Comparison of ENCODE assay signal across 1 cellular context in the genomic region with DNA sequence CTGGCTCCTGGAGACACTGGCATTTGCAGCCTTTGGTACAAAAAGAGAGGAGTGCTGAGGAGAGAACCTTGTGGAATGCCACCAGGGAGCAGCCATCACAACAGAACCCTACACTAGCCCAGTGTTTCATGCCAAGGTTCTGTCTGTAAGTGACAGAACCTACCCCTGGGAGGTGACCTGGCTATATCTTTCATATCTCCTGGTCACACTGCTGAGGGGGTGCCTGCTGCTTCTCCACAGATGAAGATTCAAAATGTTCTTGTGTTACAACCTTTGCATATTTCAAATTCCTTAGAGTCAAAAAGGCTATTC.
TF ChIP-seq lines count a peak whose summit lies in the region.

No MANE protein-coding gene starts in this region.

TF ChIP-seq in GM23338, 12 proteins besides CTCF, POLR2A, EP300 and RAD21:
- TF ChIP-seq CREB1 (CRISPR knock-in tag; IDR thresholded peaks at IDR 0.05; ENCODE audit: low read depth) (no peak), JUNB (IDR thresholded peaks at IDR 0.05; ENCODE audit: unreplicated experiment) (no peak), STAT1 (IDR thresholded peaks at IDR 0.05; ENCODE audit: unreplicated experiment) (no peak), NANOG (IDR thresholded peaks at IDR 0.05; ENCODE audit: borderline replicate concordance) (no peak), ZNF114 (CRISPR knock-in tag; IDR thresholded peaks at IDR 0.05) (no peak), ZNF331 (CRISPR knock-in tag; IDR thresholded peaks at IDR 0.05; ENCODE audit: low read depth) (no peak)
- TF ChIP-seq, protein P1, sequence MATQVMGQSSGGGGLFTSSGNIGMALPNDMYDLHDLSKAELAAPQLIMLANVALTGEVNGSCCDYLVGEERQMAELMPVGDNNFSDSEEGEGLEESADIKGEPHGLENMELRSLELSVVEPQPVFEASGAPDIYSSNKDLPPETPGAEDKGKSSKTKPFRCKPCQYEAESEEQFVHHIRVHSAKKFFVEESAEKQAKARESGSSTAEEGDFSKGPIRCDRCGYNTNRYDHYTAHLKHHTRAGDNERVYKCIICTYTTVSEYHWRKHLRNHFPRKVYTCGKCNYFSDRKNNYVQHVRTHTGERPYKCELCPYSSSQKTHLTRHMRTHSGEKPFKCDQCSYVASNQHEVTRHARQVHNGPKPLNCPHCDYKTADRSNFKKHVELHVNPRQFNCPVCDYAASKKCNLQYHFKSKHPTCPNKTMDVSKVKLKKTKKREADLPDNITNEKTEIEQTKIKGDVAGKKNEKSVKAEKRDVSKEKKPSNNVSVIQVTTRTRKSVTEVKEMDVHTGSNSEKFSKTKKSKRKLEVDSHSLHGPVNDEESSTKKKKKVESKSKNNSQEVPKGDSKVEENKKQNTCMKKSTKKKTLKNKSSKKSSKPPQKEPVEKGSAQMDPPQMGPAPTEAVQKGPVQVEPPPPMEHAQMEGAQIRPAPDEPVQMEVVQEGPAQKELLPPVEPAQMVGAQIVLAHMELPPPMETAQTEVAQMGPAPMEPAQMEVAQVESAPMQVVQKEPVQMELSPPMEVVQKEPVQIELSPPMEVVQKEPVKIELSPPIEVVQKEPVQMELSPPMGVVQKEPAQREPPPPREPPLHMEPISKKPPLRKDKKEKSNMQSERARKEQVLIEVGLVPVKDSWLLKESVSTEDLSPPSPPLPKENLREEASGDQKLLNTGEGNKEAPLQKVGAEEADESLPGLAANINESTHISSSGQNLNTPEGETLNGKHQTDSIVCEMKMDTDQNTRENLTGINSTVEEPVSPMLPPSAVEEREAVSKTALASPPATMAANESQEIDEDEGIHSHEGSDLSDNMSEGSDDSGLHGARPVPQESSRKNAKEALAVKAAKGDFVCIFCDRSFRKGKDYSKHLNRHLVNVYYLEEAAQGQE (IDR thresholded peaks at IDR 0.05; ENCODE audit: unreplicated experiment), result no peak
- TF ChIP-seq, protein P2, sequence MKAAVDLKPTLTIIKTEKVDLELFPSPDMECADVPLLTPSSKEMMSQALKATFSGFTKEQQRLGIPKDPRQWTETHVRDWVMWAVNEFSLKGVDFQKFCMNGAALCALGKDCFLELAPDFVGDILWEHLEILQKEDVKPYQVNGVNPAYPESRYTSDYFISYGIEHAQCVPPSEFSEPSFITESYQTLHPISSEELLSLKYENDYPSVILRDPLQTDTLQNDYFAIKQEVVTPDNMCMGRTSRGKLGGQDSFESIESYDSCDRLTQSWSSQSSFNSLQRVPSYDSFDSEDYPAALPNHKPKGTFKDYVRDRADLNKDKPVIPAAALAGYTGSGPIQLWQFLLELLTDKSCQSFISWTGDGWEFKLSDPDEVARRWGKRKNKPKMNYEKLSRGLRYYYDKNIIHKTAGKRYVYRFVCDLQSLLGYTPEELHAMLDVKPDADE (IDR thresholded peaks at IDR 0.05), result no peak
